Comparison of ENCODE assay signal across 21 cellular contexts in the genomic region with DNA sequence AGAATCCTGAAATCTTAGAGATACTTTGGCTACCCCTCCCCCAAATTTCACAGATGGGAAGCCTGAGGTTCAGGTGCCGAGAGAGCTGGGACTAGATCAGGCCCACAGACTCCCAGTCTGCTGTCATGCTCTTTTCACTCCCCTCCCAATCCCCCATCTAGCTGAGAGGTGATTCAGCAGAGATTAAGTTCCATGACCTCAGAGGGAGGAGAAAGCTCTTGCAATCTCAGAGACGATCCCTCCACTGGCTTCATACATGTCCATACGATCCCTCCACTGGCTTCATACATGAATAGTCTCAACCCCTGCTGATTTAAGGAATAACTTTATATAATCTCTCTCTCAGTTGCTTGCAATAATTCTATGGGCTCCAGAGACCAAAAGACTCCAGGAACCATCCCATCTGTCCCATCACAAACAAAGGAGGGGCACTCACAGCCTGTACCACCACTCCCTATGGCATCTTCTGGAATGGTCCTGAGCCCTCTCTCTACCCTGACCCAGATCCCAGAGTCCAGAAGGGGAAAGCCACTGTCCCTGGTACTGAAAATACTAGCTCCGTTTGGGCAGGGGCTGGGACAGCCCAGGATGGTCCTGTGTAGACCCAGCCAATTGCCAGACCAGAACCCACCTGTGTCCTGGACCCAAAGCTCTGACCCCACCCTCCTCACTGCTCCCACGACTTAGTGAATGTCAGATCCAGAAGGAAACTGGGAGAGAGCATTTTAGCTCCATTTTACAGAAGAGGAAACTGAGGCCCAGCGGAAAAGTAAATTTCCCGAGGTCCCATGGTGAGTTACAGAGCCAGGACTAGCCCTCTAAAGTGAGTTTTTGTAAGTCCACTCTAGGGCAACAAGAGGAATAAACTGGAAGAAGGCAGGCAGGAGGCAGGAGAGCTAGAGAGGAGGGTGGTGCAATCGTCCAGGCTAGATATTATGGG. TPM values are rescaled to one million over a fixed set of nuclear protein-coding genes. Genes with fewer than 3 reads are reported as not detected.
DNase-seq lines count a peak whose midpoint lies in the region; ATAC-seq, FAIRE-seq and TF ChIP-seq lines count a peak whose summit lies in the region.
"Had no signal": no experiment of that assay in that cellular context is flagged by ENCODE, and none has a peak within 500 bp of the region (broad histone marks: within the 10 kb centered on the region; RNA-seq: fewer than 3 reads in every experiment).

No MANE protein-coding gene starts in this region.

- no peak overlapping the region for H3K4ac ChIP-seq in IMR-90 (ENCODE audit: low read depth, low read length)

- H3K4me3 Mint-ChIP-seq in astrocyte (ENCODE audit: unreplicated experiment) (no peak overlapping the region), progenitor cell of endocrine pancreas (ENCODE audit: low read depth) (no peak overlapping the region)
- H3K4me3 Mint-ChIP-seq: activated CD4-positive, alpha-beta T cell treated with anti-CD3 and anti-CD28 coated beads, Interleukin-2, amount 10 ng/mL, durations not matched to agents 7 days and 5 days; naive thymus-derived CD4-positive, alpha-beta T cell; stimulated activated naive CD8-positive, alpha-beta T cell treated with anti-CD3 and anti-CD28 coated beads, Interleukin-15, Interleukin-2, amounts not matched to agents 100 ng/mL and 50 ng/mL, for 24 hours had no signal

- H2AFZ ChIP-seq in IMR-90 (replicated peaks; ENCODE audit: low read length, poor library complexity) (no peak overlapping the region), astrocyte (ENCODE audit: low read depth, low read length) (no peak overlapping the region)

- H3K4me2 ChIP-seq in IMR-90 (ENCODE audit: low read depth, low read length) (no peak overlapping the region), astrocyte (ENCODE audit: low read length) (no peak overlapping the region)

- H3K27me3 ChIP-seq in IMR-90 (ENCODE audit: control insufficient read depth, insufficient read depth, low read length) = peaks cover 20% of the 10 kb centered on the region
- H3K27me3 ChIP-seq in astrocyte (ENCODE audit: insufficient read depth, low read length) = peaks cover 5% of the 10 kb centered on the region
- no peaks in the 10 kb centered on the region for H3K27me3 ChIP-seq in liver (ENCODE audit: control insufficient read depth in 4 of 4, insufficient read depth in 4 of 4, low read length in 3 of 4)
- H3K27me3 ChIP-seq in gastroesophageal sphincter = no peaks in the 10 kb centered on the region
- H3K27me3 ChIP-seq: transverse colon had no signal

- POLR2A ChIA-PET in IMR-90 (lab: Charles Lee; ENCODE audit: unreplicated experiment) = no interaction called here

- in situ Hi-C loops in IMR-90 (cut with MboI; ENCODE audit: low sequenced_read_pairs) = loop anchor here (25.0 kb wide), 1 partner anchor 324 kb away; no protein-coding TSS in a partner anchor

- peak; percentile 12 for DNase-seq in EH (ENCODE audit: low read depth)
- no peak for DNase-seq in IMR-90
- DNase-seq in astrocyte (ENCODE audit: low read depth) = no peak
- DNase-seq in progenitor cell of endocrine pancreas (ENCODE audit: low spot score, unreplicated experiment) = no peak
- no peak for DNase-seq in NCI-H1092 (lab: John Stamatoyannopoulos, UW)
- DNase-seq: activated CD4-positive, alpha-beta T cell treated with anti-CD3 and anti-CD28 coated beads, Interleukin-2, amount 10 ng/mL, durations not matched to agents 7 days and 5 days; activated CD8-positive, alpha-beta memory T cell treated with anti-CD3 and anti-CD28 coated beads, Interleukin-2, amount 50 U/mL, for 4 hours; KBM-7; naive thymus-derived CD4-positive, alpha-beta T cell; NCI-H1048; NCI-H2081; stimulated activated CD4-positive, alpha-beta T cell treated with anti-CD3 and anti-CD28 coated beads, Interleukin-2, amount 100 ng/mL, for 24 hours; SW 1271; transverse colon had no signal

- no peak overlapping the region for H3K14ac ChIP-seq in IMR-90 (replicated peaks; ENCODE audit: low read depth, low read length)

- TF ChIP-seq CTCF in IMR-90 (conservative IDR thresholded peaks at IDR 0.05; ENCODE audit: low read depth, low read length) (no peak), astrocyte (IDR thresholded peaks at IDR 0.05; ENCODE audit: insufficient read depth, low read depth, low read length) (no peak), liver (IDR thresholded peaks at IDR 0.05; ENCODE audit: low read depth, low read length, missing input control) (no peak), gastroesophageal sphincter (IDR thresholded peaks at IDR 0.05) (no peak), progenitor cell of endocrine pancreas (IDR thresholded peaks at IDR 0.05; ENCODE audit: unreplicated experiment) (no peak)

- H3K56ac ChIP-seq in IMR-90 (ENCODE audit: extremely low read depth, insufficient read depth, low read length) = no peak overlapping the region

- no peak overlapping the region for H2BK20ac ChIP-seq in IMR-90 (ENCODE audit: low read depth, low read length)

- no peak overlapping the region for H4K5ac ChIP-seq in IMR-90 (ENCODE audit: low read depth, low read length)

- H3K36me3 ChIP-seq in IMR-90 (ENCODE audit: control insufficient read depth, insufficient read depth, low read length) (no peaks in the 10 kb centered on the region), astrocyte (ENCODE audit: insufficient read depth, low read length) (no peaks in the 10 kb centered on the region), liver (ENCODE audit: control insufficient read depth in 4 of 4, insufficient read depth in 3 of 4, low read depth in 1 of 4, low read length in 3 of 4) (no peaks in the 10 kb centered on the region), gastroesophageal sphincter (peaks cover 0 to 16% of the 10 kb centered on the region in 2 donors)
- H3K36me3 ChIP-seq: transverse colon had no signal

- no peak overlapping the region for H4K91ac ChIP-seq in IMR-90 (ENCODE audit: insufficient read depth, low read depth, low read length)

- H3K9me3 ChIP-seq in IMR-90 (ENCODE audit: control insufficient read depth, insufficient read depth, low read length) = no peaks in the 10 kb centered on the region
- H3K9me3 ChIP-seq in astrocyte (ENCODE audit: insufficient read depth, low read depth, low read length) = no peaks in the 10 kb centered on the region
- H3K9me3 ChIP-seq in liver (ENCODE audit: control insufficient read depth in 4 of 4, low read length in 3 of 4) = no peaks in the 10 kb centered on the region
- H3K9me3 ChIP-seq in gastroesophageal sphincter = no peaks in the 10 kb centered on the region
- H3K9me3 ChIP-seq: transverse colon had no signal

- peaks cover 12% of the 10 kb centered on the region for H3K4me1 Mint-ChIP-seq in astrocyte (ENCODE audit: low read depth, unreplicated experiment)
- no peaks in the 10 kb centered on the region for H3K4me1 Mint-ChIP-seq in progenitor cell of endocrine pancreas (ENCODE audit: low read depth)

- no peak for TF ChIP-seq EP300 in gastroesophageal sphincter (IDR thresholded peaks at IDR 0.05)

- H3K27ac ChIP-seq in IMR-90 (ENCODE audit: insufficient read depth, low read length) = no peak overlapping the region
- no peak overlapping the region for H3K27ac ChIP-seq in astrocyte (ENCODE audit: low read depth, low read length)
- no peak overlapping the region for H3K27ac ChIP-seq in liver (ENCODE audit: low read depth in 1 of 2, low read length in 2 of 2)
- H3K27ac ChIP-seq in gastroesophageal sphincter = no peak overlapping the region
- H3K27ac ChIP-seq: coronary artery, transverse colon had no signal

- TF ChIP-seq RAD21 in IMR-90 (IDR thresholded peaks at IDR 0.05; ENCODE audit: low read length) = no peak
- no peak for TF ChIP-seq RAD21 in liver (IDR thresholded peaks at IDR 0.05)

- H3K9me3 Mint-ChIP-seq in astrocyte (ENCODE audit: unreplicated experiment) (peaks cover 4% of the 10 kb centered on the region), progenitor cell of endocrine pancreas (ENCODE audit: low read depth) (no peaks in the 10 kb centered on the region)
- H3K9me3 Mint-ChIP-seq: activated CD4-positive, alpha-beta T cell treated with anti-CD3 and anti-CD28 coated beads, Interleukin-2, amount 10 ng/mL, durations not matched to agents 7 days and 5 days; stimulated activated naive CD8-positive, alpha-beta T cell treated with anti-CD3 and anti-CD28 coated beads, Interleukin-15, Interleukin-2, amounts not matched to agents 100 ng/mL and 50 ng/mL, for 24 hours had no signal

- H3K79me1 ChIP-seq in IMR-90 (ENCODE audit: low read depth in 1 of 2, low read length in 2 of 2) = no peaks in the 10 kb centered on the region

- H3K36me3 Mint-ChIP-seq in astrocyte (ENCODE audit: low read depth, unreplicated experiment) (peaks cover 6% of the 10 kb centered on the region), progenitor cell of endocrine pancreas (ENCODE audit: insufficient read depth) (no peaks in the 10 kb centered on the region)

- no peaks in the 10 kb centered on the region for H4K20me1 ChIP-seq in IMR-90 (ENCODE audit: insufficient read depth, low read length)
- H4K20me1 ChIP-seq in astrocyte (ENCODE audit: insufficient read depth, low read length) = no peaks in the 10 kb centered on the region

- H3K27me3 Mint-ChIP-seq in astrocyte (ENCODE audit: low read depth, unreplicated experiment) = peaks cover 25% of the 10 kb centered on the region
- no peaks in the 10 kb centered on the region for H3K27me3 Mint-ChIP-seq in progenitor cell of endocrine pancreas
- H3K27me3 Mint-ChIP-seq: activated CD4-positive, alpha-beta T cell treated with anti-CD3 and anti-CD28 coated beads, Interleukin-2, amount 10 ng/mL, durations not matched to agents 7 days and 5 days; stimulated activated naive CD8-positive, alpha-beta T cell treated with anti-CD3 and anti-CD28 coated beads, Interleukin-15, Interleukin-2, amounts not matched to agents 100 ng/mL and 50 ng/mL, for 24 hours had no signal

- H2AK9ac ChIP-seq in IMR-90 (replicated peaks; ENCODE audit: low read depth, low read length, poor library complexity) = peak overlapping the region; percentile 20

- no peaks in the 10 kb centered on the region for H3K4me1 ChIP-seq in IMR-90 (ENCODE audit: control insufficient read depth, insufficient read depth, low read length)
- H3K4me1 ChIP-seq in astrocyte (ENCODE audit: insufficient read depth, low read length) = no peaks in the 10 kb centered on the region
- H3K4me1 ChIP-seq in liver (ENCODE audit: control insufficient read depth in 4 of 4, insufficient read depth in 4 of 4, low read length in 3 of 4) = no peaks in the 10 kb centered on the region
- H3K4me1 ChIP-seq in gastroesophageal sphincter = peaks cover 0 to 9% (median 3%) of the 10 kb centered on the region in 3 donors

- H3K18ac ChIP-seq in IMR-90 (ENCODE audit: low read depth, low read length) = no peak overlapping the region

- H2BK15ac ChIP-seq in IMR-90 (ENCODE audit: low read depth, low read length) = no peak overlapping the region

- H3K9ac ChIP-seq in IMR-90 (ENCODE audit: low read depth, low read length) (no peak overlapping the region), astrocyte (ENCODE audit: low read length) (no peak overlapping the region), liver (ENCODE audit: low read depth in 1 of 2, low read length in 2 of 2) (no peak overlapping the region)

- ATAC-seq in IMR-90 (ENCODE audit: low read depth) (no peak), gastroesophageal sphincter (no peak)
- ATAC-seq: naive thymus-derived CD4-positive, alpha-beta T cell had no signal

- no TSS peak for BruUV-seq in IMR-90 (replicated peaks; lab: Mats Ljungman, UMichigan)

- no peaks in the 10 kb centered on the region for H3K79me2 ChIP-seq in astrocyte (ENCODE audit: insufficient read depth, low read length)

- WGBS in IMR-90 (ENCODE audit: extremely low coverage in 2 of 2, insufficient read length in 1 of 2), 2 experiments = 58% methylated on average over 2 of the region's 8 CpGs; no CpG with 5 or more reads in 1 of the 2 experiments
- WGBS in liver = 80% methylated on average over 8 of the region's 8 CpGs
- 74 to 83% methylated on average over 3 to 6 of the region's 8 CpGs for WGBS in gastroesophageal sphincter (ENCODE audit: low coverage in 1 of 2), 2 donors

- dilution Hi-C loops in IMR-90 (cut with HindIII; ENCODE audit: low sequenced_read_pairs, unreplicated experiment) = no loop called here

- H3K4me3 ChIP-seq in IMR-90 (ENCODE audit: insufficient read depth, low read depth, low read length) = no peak overlapping the region
- no peak overlapping the region for H3K4me3 ChIP-seq in astrocyte (ENCODE audit: insufficient read depth, low read depth, low read length)
- no peak overlapping the region for H3K4me3 ChIP-seq in liver (ENCODE audit: low read depth in 1 of 3, low read length in 3 of 3)
- H3K4me3 ChIP-seq in gastroesophageal sphincter = no peak overlapping the region
- H3K4me3 ChIP-seq: coronary artery, transverse colon had no signal

- intact Hi-C loops in IMR-90 (cut with micrococcal nuclease) = no loop called here

- H2AK5ac ChIP-seq in IMR-90 (ENCODE audit: low read depth, low read length) = no peak overlapping the region

- H3K23ac ChIP-seq in IMR-90 (ENCODE audit: low read depth, low read length) = no peak overlapping the region

- peak overlapping the region; percentile 66 for H3K27ac Mint-ChIP-seq in astrocyte (ENCODE audit: unreplicated experiment)
- H3K27ac Mint-ChIP-seq in progenitor cell of endocrine pancreas = no peak overlapping the region
- H3K27ac Mint-ChIP-seq: activated CD4-positive, alpha-beta T cell treated with anti-CD3 and anti-CD28 coated beads, Interleukin-2, amount 10 ng/mL, durations not matched to agents 7 days and 5 days; stimulated activated naive CD8-positive, alpha-beta T cell treated with anti-CD3 and anti-CD28 coated beads, Interleukin-15, Interleukin-2, amounts not matched to agents 100 ng/mL and 50 ng/mL, for 24 hours had no signal

- H3K9me1 ChIP-seq in IMR-90 (ENCODE audit: insufficient read depth, low read length) = no peaks in the 10 kb centered on the region

- no peak overlapping the region for H2BK120ac ChIP-seq in IMR-90 (ENCODE audit: low read depth, low read length)

- no peak overlapping the region for H2BK5ac ChIP-seq in IMR-90 (ENCODE audit: low read depth, low read length, poor library complexity, severe bottlenecking)

- no peak overlapping the region for H4K8ac ChIP-seq in IMR-90 (ENCODE audit: low read depth in 2 of 2, low read length in 2 of 2)

- FAIRE-seq in astrocyte (lab: Jason Lieb, UNC) = no peak
- FAIRE-seq: endometrium, H54, keratinocyte had no signal

- TF ChIP-seq POLR2A in IMR-90 (IDR thresholded peaks at IDR 0.05; ENCODE audit: low read depth, low read length) = no peak
- no peak for TF ChIP-seq POLR2A in gastroesophageal sphincter (IDR thresholded peaks at IDR 0.05)

- CTCF ChIA-PET in IMR-90 (lab: Yijun Ruan, JAX) = no interaction called here

RNA-seq across cellular contexts. Expression of a gene that starts 27.1 kb away (rescaled TPM):
- total RNA-seq in IMR-90 (2012; rRNA removed) = 0.28 and 0.36 TPM in 2 replicates
- 0.10 and 0.22 TPM in 2 replicates for polyA plus RNA-seq in IMR-90 (2012; rRNA removed)
- 0.04 and 0.22 TPM in 2 replicates for polyA plus RNA-seq in IMR-90 (2012; cell fraction: cytosol; rRNA removed)
- 0.38 and 0.40 TPM in 2 replicates for polyA plus RNA-seq in IMR-90 (2012; cell fraction: nucleus; rRNA removed; ENCODE audit: low replicate concordance)
- 4.3 and 4.9 TPM in 2 replicates for total RNA-seq in astrocyte
- total RNA-seq in liver = 1 to 10 TPM; 1.0 to 2.2 TPM
- under 1 TPM; 0.22 to 0.53 TPM for polyA plus RNA-seq in liver
- total RNA-seq in gastroesophageal sphincter = 10 to 100 TPM in 2 of 4 donors, 1 to 10 TPM in 2; 4.4 to 23.6 (median 10.0) TPM
- 7.0 and 7.2 TPM in 2 replicates for total RNA-seq in progenitor cell of endocrine pancreas

RNA-seq across cellular contexts. Expression of a gene that starts 53.1 kb away (rescaled TPM):
- total RNA-seq in IMR-90 (2012; rRNA removed) (43.3 and 45.2 TPM in 2 replicates), astrocyte (48.4 and 51.1 TPM in 2 replicates), liver (10 to 100 TPM; 27.4 to 28.1 TPM), gastroesophageal sphincter (10 to 100 TPM; 32.4 to 54.2 (median 46.5) TPM), progenitor cell of endocrine pancreas (73.4 and 74.9 TPM in 2 replicates)
- polyA plus RNA-seq in IMR-90 (2012; rRNA removed) (62.2 and 74.6 TPM in 2 replicates), liver (10 to 100 TPM; 18.3 to 26.3 TPM)
- 20.1 and 65.4 TPM in 2 replicates for polyA plus RNA-seq in IMR-90 (2012; cell fraction: cytosol; rRNA removed)
- polyA plus RNA-seq in IMR-90 (2012; cell fraction: nucleus; rRNA removed; ENCODE audit: low replicate concordance) = 92.4 and 108 TPM in 2 replicates
